34 cellular contexts compared by ENCODE assay signal in the genomic region with DNA sequence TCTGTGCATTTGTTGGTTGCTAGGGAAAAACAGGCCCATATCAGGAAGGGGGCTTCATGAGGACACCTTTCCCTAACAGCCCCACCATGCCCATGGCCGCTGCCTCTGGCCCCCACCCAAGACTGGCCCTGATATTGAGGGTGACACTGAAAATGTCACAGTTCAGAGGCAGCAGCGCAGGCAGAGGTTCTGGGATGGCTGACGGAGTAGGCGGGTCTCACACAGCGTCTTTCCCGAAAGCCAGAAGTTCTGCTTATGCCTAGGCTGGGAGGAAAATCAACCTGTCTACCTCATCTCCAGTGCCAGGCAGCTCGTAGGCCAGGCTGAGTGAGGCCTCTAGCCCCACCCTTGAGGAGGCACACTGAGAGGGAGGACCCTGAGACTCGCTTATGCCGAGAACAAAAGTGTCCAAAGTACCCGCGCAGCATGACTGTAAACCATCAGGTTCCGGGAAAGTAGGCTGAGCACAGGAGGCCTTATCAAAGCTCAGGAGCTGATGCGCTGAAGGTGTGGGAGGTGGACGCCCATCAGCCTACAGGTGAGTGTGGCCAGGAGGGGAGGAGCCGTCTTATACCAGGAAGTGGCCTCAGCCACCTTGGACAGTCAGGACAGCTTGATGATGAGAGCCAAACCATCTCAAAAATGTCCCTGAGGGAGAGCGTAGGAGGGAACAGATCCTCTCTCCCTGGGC. TPM values are rescaled to one million over a fixed set of nuclear protein-coding genes. Genes with fewer than 3 reads are reported as not detected.
DNase-seq lines count a peak whose midpoint lies in the region; ATAC-seq and TF ChIP-seq lines count a peak whose summit lies in the region.
"Had no signal": no experiment of that assay in that cellular context is flagged by ENCODE, and none has a peak within 500 bp of the region (broad histone marks: within the 10 kb centered on the region; RNA-seq: fewer than 3 reads in every experiment).

No MANE protein-coding gene starts in this region.

- no peaks in the 10 kb centered on the region for H3K36me3 Mint-ChIP-seq in naive thymus-derived CD4-positive, alpha-beta T cell
- H3K36me3 Mint-ChIP-seq: activated naive CD4-positive, alpha-beta T cell treated with anti-CD3 and anti-CD28 coated beads, Interleukin-2, amount 50 U/mL, for 72 hours; memory B cell; naive B cell had no signal

- H3K9ac ChIP-seq in Loucy (ENCODE audit: low read depth, low read length, poor library complexity, severe bottlenecking): peak overlapping the region; percentile 78
- H3K9ac ChIP-seq: BLaER1 had no signal

- H3K4me3 Mint-ChIP-seq in naive thymus-derived CD4-positive, alpha-beta T cell: no peak overlapping the region
- H3K4me3 Mint-ChIP-seq: activated CD4-positive, alpha-beta memory T cell treated with anti-CD3 and anti-CD28 coated beads, Interleukin-2, amount 10 ng/mL, durations not matched to agents 7 days and 5 days; memory B cell; naive B cell; T-helper 1 cell treated with Interleukin-12 subunit alpha and Interleukin-12 subunit beta and Interleukin-4 antibody, amounts not matched to agents 30 μg/mL and 1 μg/mL, for 36 hours had no signal

- no peaks in the 10 kb centered on the region for H3K79me2 ChIP-seq in Loucy (ENCODE audit: insufficient read depth, low read length)
- no peaks in the 10 kb centered on the region for H3K79me2 ChIP-seq in hepatocyte

- H4K20me1 ChIP-seq in Loucy (ENCODE audit: insufficient read depth, low read length, poor library complexity, severe bottlenecking) (no peaks in the 10 kb centered on the region), hepatocyte (ENCODE audit: insufficient read depth, poor library complexity, severe bottlenecking) (no peaks in the 10 kb centered on the region)
- H4K20me1 ChIP-seq: BLaER1 had no signal

- H3K9me2 ChIP-seq in Loucy (replicated peaks; ENCODE audit: low read depth, low read length) (no peaks in the 10 kb centered on the region), hepatocyte (replicated peaks; ENCODE audit: insufficient read depth) (no peaks in the 10 kb centered on the region)

- H3K4me2 ChIP-seq in Loucy (ENCODE audit: low read depth, low read length, poor library complexity, severe bottlenecking) (peak overlapping the region; percentile 93), hepatocyte (no peak overlapping the region)
- H3K4me2 ChIP-seq: BLaER1 had no signal

- H3K27me3 Mint-ChIP-seq in naive thymus-derived CD4-positive, alpha-beta T cell: peaks cover 3 to 22% (median 8%) of the 10 kb centered on the region in 5 donors

- in situ Hi-C loops in GM13976 (cut with MboI; ENCODE audit: low sequenced_read_pairs, unreplicated experiment): loop anchor here (25.0 kb wide), 1 partner anchor 708 kb away; no protein-coding TSS in a partner anchor

- intact Hi-C loops in spleen (cut with DNase I; ENCODE audit: low total_unique reads): no loop called here
- intact Hi-C loops in naive thymus-derived CD4-positive, alpha-beta T cell (cut with micrococcal nuclease): no loop called here

- H3K9me3 ChIP-seq in Loucy (ENCODE audit: insufficient read depth, low read depth, low read length) (no peaks in the 10 kb centered on the region), hepatocyte (ENCODE audit: low read depth) (no peaks in the 10 kb centered on the region), spleen (no peaks in the 10 kb centered on the region)
- no peaks in the 10 kb centered on the region for H3K9me3 ChIP-seq in naive thymus-derived CD4-positive, alpha-beta T cell (ENCODE audit: control insufficient read depth in 2 of 3, low read length in 3 of 3)
- H3K9me3 ChIP-seq: BLaER1, esophagus squamous epithelium, heart right ventricle, psoas muscle had no signal

- WGBS in hepatocyte (ENCODE audit: low lambda C conversion rate, missing lambda C conversion rate): 84% methylated on average over 16 of the region's 16 CpGs
- WGBS in spleen, 5 donors: 90 to 93% (median 91%) methylated on average over 15 to 16 of the region's 16 CpGs

- H3K27ac ChIP-seq in hepatocyte (peak overlapping the region; percentile 81), spleen (no peak overlapping the region)
- H3K27ac ChIP-seq in naive thymus-derived CD4-positive, alpha-beta T cell (ENCODE audit: low read depth, low read length): no peak overlapping the region
- H3K27ac ChIP-seq: BLaER1, esophagus squamous epithelium, heart right ventricle, psoas muscle, skin epidermis had no signal

- H3K9me3 Mint-ChIP-seq in naive thymus-derived CD4-positive, alpha-beta T cell: no peaks in the 10 kb centered on the region
- H3K9me3 Mint-ChIP-seq: activated CD4-positive, alpha-beta memory T cell treated with anti-CD3 and anti-CD28 coated beads, Interleukin-2, amount 10 ng/mL, durations not matched to agents 7 days and 5 days; activated naive CD4-positive, alpha-beta T cell treated with anti-CD3 and anti-CD28 coated beads, Interleukin-2, amount 50 U/mL, for 72 hours; activated T-helper 2 cell treated with anti-CD3 and anti-CD28 coated beads, Interferon-gamma antibody, Interleukin-2, Interleukin-4, amounts not matched to agents 10 μg/mL and 5 μg/mL and 100 μg/mL, durations not matched to agents 14 hours and 24 hours and 36 hours; memory B cell; naive B cell; T-helper 1 cell treated with Interleukin-12 subunit alpha and Interleukin-12 subunit beta and Interleukin-4 antibody, amounts not matched to agents 30 μg/mL and 1 μg/mL, for 36 hours had no signal

- no peak for TF ChIP-seq POLR2A in spleen (IDR thresholded peaks at IDR 0.05)

- CTCF ChIA-PET in naive thymus-derived CD4-positive, alpha-beta T cell (lab: Charles Lee): no interaction called here

- no peak for TF ChIP-seq CTCF in GM13976 (IDR thresholded peaks at IDR 0.05; ENCODE audit: borderline replicate concordance, control extremely low read depth, extremely low read depth, insufficient read depth, missing control alignments)
- no peak for TF ChIP-seq CTCF in Loucy (conservative IDR thresholded peaks at IDR 0.05; ENCODE audit: low read length)
- no peak for TF ChIP-seq CTCF in hepatocyte (IDR thresholded peaks at IDR 0.05; ENCODE audit: poor library complexity)
- TF ChIP-seq CTCF in spleen (IDR thresholded peaks at IDR 0.05 in 8 of 11, conservative IDR thresholded peaks at IDR 0.05 in 3 of 11): no peak

- DNase-seq in GM13976 (ENCODE audit: low spot score) (peak; percentile 7), hepatocyte (ENCODE audit: low spot score) (peak; percentile 59), spleen (peak; percentile 20), retina (no peak), NCI-H774 (lab: John Stamatoyannopoulos, UW) (no peak)
- no peak for DNase-seq in naive thymus-derived CD4-positive, alpha-beta T cell
- DNase-seq: activated CD4-positive, alpha-beta memory T cell treated with anti-CD3 and anti-CD28 coated beads, Interleukin-2, amount 10 ng/mL, durations not matched to agents 7 days and 5 days; activated CD4-positive, alpha-beta T cell treated with anti-CD3 and anti-CD28 coated beads for 1 hour; anterior cingulate cortex; central memory CD4-positive, alpha-beta T cell; dermis blood vessel endothelial cell; DMS79 treated with DMSO at 0.1 percent for 48 hours; esophagus squamous epithelium; foreskin melanocyte; heart right ventricle; left cardiac atrium; naive B cell; NCI-H1092; NCI-H187 treated with DMSO at 0.1 percent for 48 hours; NCI-H2227 treated with DMSO at 0.1 percent for 48 hours; NCI-H69; occipital lobe; psoas muscle; RPMI8226; stimulated activated CD4-positive, alpha-beta T cell treated with anti-CD3 and anti-CD28 coated beads, Interleukin-1b, Interleukin-23, amount 100 ng/mL, for 48 hours had no signal

- H3K27ac Mint-ChIP-seq in naive thymus-derived CD4-positive, alpha-beta T cell: peak overlapping the region in 1 of 9 donors; percentile 41
- H3K27ac Mint-ChIP-seq: activated CD4-positive, alpha-beta memory T cell treated with anti-CD3 and anti-CD28 coated beads, Interleukin-2, amount 10 ng/mL, durations not matched to agents 7 days and 5 days; activated T-helper 2 cell treated with anti-CD3 and anti-CD28 coated beads, Interferon-gamma antibody, Interleukin-2, Interleukin-4, amounts not matched to agents 10 μg/mL and 5 μg/mL and 100 μg/mL, durations not matched to agents 14 hours and 24 hours and 36 hours; memory B cell; T-helper 1 cell treated with Interleukin-12 subunit alpha and Interleukin-12 subunit beta and Interleukin-4 antibody, amounts not matched to agents 30 μg/mL and 1 μg/mL, for 36 hours had no signal

- H3K4me1 ChIP-seq in Loucy (ENCODE audit: insufficient read depth, low read length, poor library complexity, severe bottlenecking): peaks cover 40% of the 10 kb centered on the region
- H3K4me1 ChIP-seq in hepatocyte (ENCODE audit: insufficient read depth): peaks cover 19% of the 10 kb centered on the region
- H3K4me1 ChIP-seq in spleen: no peaks in the 10 kb centered on the region
- peaks cover 0 to 3% of the 10 kb centered on the region in 2 donors for H3K4me1 ChIP-seq in naive thymus-derived CD4-positive, alpha-beta T cell (ENCODE audit: control insufficient read depth in 2 of 2, insufficient read depth in 2 of 2, low read length in 2 of 2)
- H3K4me1 ChIP-seq: psoas muscle had no signal

- peaks cover 0 to 15% (median 0%) of the 10 kb centered on the region in 7 donors for H3K4me1 Mint-ChIP-seq in naive thymus-derived CD4-positive, alpha-beta T cell
- H3K4me1 Mint-ChIP-seq: naive B cell had no signal

- POLR2A ChIA-PET in naive thymus-derived CD4-positive, alpha-beta T cell (lab: Charles Lee): no interaction called here

- H2AFZ ChIP-seq in Loucy (ENCODE audit: low read length) (no peak overlapping the region; the same call in 1 of the 2 replicates), hepatocyte (no peak overlapping the region)

- H3F3A ChIP-seq in Loucy (ENCODE audit: low read depth): no peaks in the 10 kb centered on the region; the same call in 1 of the 2 replicates

- H3K27me3 ChIP-seq in Loucy (ENCODE audit: insufficient read depth, low read length, poor library complexity, severe bottlenecking): no peaks in the 10 kb centered on the region
- H3K27me3 ChIP-seq in hepatocyte: no peaks in the 10 kb centered on the region
- H3K27me3 ChIP-seq in spleen (replicated peaks in 1 of 7): peaks cover 0 to 16% (median 0%) of the 10 kb centered on the region in 7 donors
- no peaks in the 10 kb centered on the region for H3K27me3 ChIP-seq in naive thymus-derived CD4-positive, alpha-beta T cell (ENCODE audit: control insufficient read depth in 2 of 2, insufficient read depth in 2 of 2, low read length in 2 of 2)
- H3K27me3 ChIP-seq: BLaER1 had no signal

- no peak for ATAC-seq in naive thymus-derived CD4-positive, alpha-beta T cell
- ATAC-seq in GM18861 (IDR thresholded peaks at IDR 0.05; ENCODE audit: unreplicated experiment): no peak
- ATAC-seq: activated naive CD4-positive, alpha-beta T cell treated with anti-CD3 and anti-CD28 coated beads, Interleukin-2, amount 50 U/mL, for 72 hours; psoas muscle had no signal

- H3K4me3 ChIP-seq in Loucy (ENCODE audit: low read length, poor library complexity, severe bottlenecking): no peak overlapping the region
- H3K4me3 ChIP-seq in hepatocyte: no peak overlapping the region
- no peak overlapping the region for H3K4me3 ChIP-seq in spleen
- H3K4me3 ChIP-seq in naive thymus-derived CD4-positive, alpha-beta T cell (ENCODE audit: low read length): no peak overlapping the region
- H3K4me3 ChIP-seq: BLaER1, esophagus squamous epithelium, heart right ventricle, psoas muscle, skin epidermis had no signal

- H3K36me3 ChIP-seq in Loucy (ENCODE audit: insufficient read depth, low read length) (no peaks in the 10 kb centered on the region), hepatocyte (replicated peaks; ENCODE audit: insufficient read depth, low read depth) (no peaks in the 10 kb centered on the region), spleen (no peaks in the 10 kb centered on the region)
- no peaks in the 10 kb centered on the region for H3K36me3 ChIP-seq in naive thymus-derived CD4-positive, alpha-beta T cell (ENCODE audit: control insufficient read depth in 2 of 3, insufficient read depth in 3 of 3, low read length in 3 of 3)
- H3K36me3 ChIP-seq: BLaER1, esophagus squamous epithelium, heart right ventricle had no signal

RNA-seq across cellular contexts. Expression of a gene that starts 27.5 kb away (rescaled TPM):
- total RNA-seq in hepatocyte: 2.2 and 4.4 TPM in 2 replicates
- 4.6 and 7.9 TPM in 2 replicates for polyA plus RNA-seq in hepatocyte
- under 1 TPM in 1 of 7 donors, not detected in 6; 0.34 TPM for total RNA-seq in spleen
- under 1 TPM; 0.03 to 0.11 (median 0.06) TPM for polyA plus RNA-seq in spleen
- total RNA-seq in naive thymus-derived CD4-positive, alpha-beta T cell: not detected
- not detected for polyA plus RNA-seq in naive thymus-derived CD4-positive, alpha-beta T cell
- total RNA-seq: activated CD4-positive, alpha-beta memory T cell treated with anti-CD3 and anti-CD28 coated beads, Interleukin-2, amount 10 ng/mL, durations not matched to agents 7 days and 5 days; activated naive CD4-positive, alpha-beta T cell treated with anti-CD3 and anti-CD28 coated beads, Interleukin-2, amount 50 U/mL, for 72 hours; activated T-helper 2 cell treated with anti-CD3 and anti-CD28 coated beads, Interferon-gamma antibody, Interleukin-2, Interleukin-4, amounts not matched to agents 10 μg/mL and 5 μg/mL and 100 μg/mL, durations not matched to agents 14 hours and 24 hours and 36 hours; left cardiac atrium; LHCN-M2; psoas muscle had no signal

RNA-seq across cellular contexts. Expression of a gene that starts 51.9 kb away (rescaled TPM):
- total RNA-seq in hepatocyte (2.0 and 3.6 TPM in 2 replicates), spleen (1 to 10 TPM in 6 of 7 donors, under 1 TPM in 1; 0.93 to 3.0 (median 1.5) TPM)
- polyA plus RNA-seq in hepatocyte (1.5 and 2.2 TPM in 2 replicates), spleen (1 to 10 TPM in 1 of 3 donors, under 1 TPM in 2; 0.57 to 1.5 (median 0.89) TPM)
- total RNA-seq in naive thymus-derived CD4-positive, alpha-beta T cell: 1 to 10 TPM in 3 of 5 experiments, under 1 TPM in 2; 0.34 to 1.6 (median 1.4) TPM
- polyA plus RNA-seq in naive thymus-derived CD4-positive, alpha-beta T cell: 1 to 10 TPM; 1.2 TPM

RNA-seq across cellular contexts. Expression of a gene that starts 52.1 kb away (rescaled TPM):
- total RNA-seq in hepatocyte: 38.2 and 42.8 TPM in 2 replicates
- polyA plus RNA-seq in hepatocyte: 13.1 and 17.9 TPM in 2 replicates
- 10 to 100 TPM; 45.0 to 80.9 (median 57.7) TPM for total RNA-seq in spleen
- 1 to 10 TPM; 1.7 to 2.4 (median 2.1) TPM for polyA plus RNA-seq in spleen
- total RNA-seq in naive thymus-derived CD4-positive, alpha-beta T cell: 10 to 100 TPM; 21.6 to 53.3 (median 29.7) TPM
- 10 to 100 TPM in 1 of 2 donors, 1 to 10 TPM in 1; 8.4 to 20.7 TPM for polyA plus RNA-seq in naive thymus-derived CD4-positive, alpha-beta T cell

Comparison
In these comparisons a context has a peak if more than half of its experiments do, and no peak if none do; other contexts are left out.
1. DNase-seq: peak in GM13976 (single experiment), hepatocyte (single experiment) and spleen (single experiment); none in naive thymus-derived CD4-positive, alpha-beta T cell (0 of 9), retina (single experiment) and NCI-H774 (single experiment).